ENCODE assay signal across 33 cellular contexts in genomic region chr11:57156928-57157327, GRCh38. TPM values are rescaled to one million over a fixed set of nuclear protein-coding genes. Genes with fewer than 3 reads are reported as not detected.
"Had no signal": no experiment of that assay in that cellular context is flagged by ENCODE, and none has a peak within 500 bp of the region (broad histone marks: within the 10 kb centered on the region; RNA-seq: fewer than 3 reads in every experiment).

No MANE protein-coding gene starts in this region.

- H3K4me2 ChIP-seq: SK-N-SH had no signal

- H3K4me3 ChIP-seq: adrenal gland, body of pancreas, MG63, Peyer's patch, SJSA1 had no signal

- FAIRE-seq: astrocyte, bronchial epithelial cell, TTC549 had no signal

- ATAC-seq: activated CD4-positive, alpha-beta T cell treated with anti-CD3 and anti-CD28 coated beads for 36 hours; activated CD4-positive, CD25-positive, alpha-beta regulatory T cell treated with anti-CD3 and anti-CD28 coated beads, Interleukin-2, amount 50 U/mL, for 24 hours; activated naive CD4-positive, alpha-beta T cell treated with anti-CD3 and anti-CD28 coated beads, Interleukin-2, amount 50 U/mL, for 72 hours; activated T-cell treated with anti-CD3 and anti-CD28 coated beads, Interleukin-2, amount 50 U/mL, for 4 hours; body of pancreas; PC-3 had no signal

- H3K9ac ChIP-seq: SK-N-SH had no signal

- H3K4me1 ChIP-seq: adrenal gland, body of pancreas, Peyer's patch, SJSA1 had no signal

- H3K36me3 ChIP-seq: adrenal gland, MG63, Peyer's patch, SJSA1 had no signal

- H3K27me3 ChIP-seq: adrenal gland, body of pancreas, MG63, Peyer's patch had no signal

- H3K9me3 ChIP-seq: adrenal gland, body of pancreas, MG63, Peyer's patch, SJSA1, SK-N-SH had no signal

- DNase-seq: activated CD4-positive, alpha-beta memory T cell treated with anti-CD3 and anti-CD28 coated beads for 36 hours; activated CD4-positive, alpha-beta T cell treated with anti-CD3 and anti-CD28 coated beads for 36 hours; activated CD4-positive, alpha-beta T cell treated with anti-CD3 and anti-CD28 coated beads, Interleukin-2, amount 10 ng/mL, durations not matched to agents 7 days and 5 days; activated CD8-positive, alpha-beta memory T cell treated with anti-CD3 and anti-CD28 coated beads, Interleukin-2, amount 50 U/mL, for 4 hours; activated gamma-delta T cell treated with Interleukin-2 at 50 U/mL for 16 hours; activated naive CD4-positive, alpha-beta T cell treated with anti-CD3 and anti-CD28 coated beads for 36 hours; activated T-cell treated with anti-CD3 and anti-CD28 coated beads for 4 hours; activated T-cell treated with anti-CD3 and anti-CD28 coated beads, Interleukin-2, amount 50 U/mL, for 4 hours; adrenal gland; body of pancreas; caudate nucleus; cerebellar nuclear complex; Karpas-422; MG63; NCI-H1048; NCI-H1436; NCI-H1694; NCI-H2029; NCI-H345; NCI-H524 treated with DMSO at 0.1 percent for 48 hours; PC-3; Peyer's patch; RPMI8226; SHP77 treated with DMSO at 0.1 percent for 48 hours; SK-N-SH had no signal

- H3K27ac ChIP-seq: adrenal gland, body of pancreas, Peyer's patch, SJSA1 had no signal

RNA-seq across cellular contexts. Expression of gene LRRC55, which starts 24.8 kb away (rescaled TPM):
- total RNA-seq: activated CD4-positive, alpha-beta memory T cell treated with anti-CD3 and anti-CD28 coated beads for 36 hours; activated CD4-positive, alpha-beta T cell treated with anti-CD3 and anti-CD28 coated beads for 36 hours; activated CD4-positive, alpha-beta T cell treated with anti-CD3 and anti-CD28 coated beads, Interleukin-2, amount 10 ng/mL, durations not matched to agents 7 days and 5 days; activated naive CD4-positive, alpha-beta T cell treated with anti-CD3 and anti-CD28 coated beads for 36 hours; activated naive CD4-positive, alpha-beta T cell treated with anti-CD3 and anti-CD28 coated beads, Interleukin-2, amount 50 U/mL, for 72 hours; activated T-cell treated with anti-CD3 and anti-CD28 coated beads, Interleukin-2, amount 50 U/mL, for 4 hours; activated T-helper 1 cell treated with anti-CD3 and anti-CD28 coated beads, Interleukin-12 subunit alpha, Interleukin-12 subunit beta, Interleukin-2, Interleukin-4 antibody, amounts not matched to agents 30 ng/mL and 10 ng/mL and 1 ng/mL, durations not matched to agents 14 hours and 24 hours and 36 hours; astrocyte; body of pancreas; bronchial epithelial cell; NCI-H460; PC-3; SJSA1 had no signal
- polyA plus RNA-seq: SK-N-SH had no signal
